9 cellular contexts compared by ENCODE assay signal in the genomic region with DNA sequence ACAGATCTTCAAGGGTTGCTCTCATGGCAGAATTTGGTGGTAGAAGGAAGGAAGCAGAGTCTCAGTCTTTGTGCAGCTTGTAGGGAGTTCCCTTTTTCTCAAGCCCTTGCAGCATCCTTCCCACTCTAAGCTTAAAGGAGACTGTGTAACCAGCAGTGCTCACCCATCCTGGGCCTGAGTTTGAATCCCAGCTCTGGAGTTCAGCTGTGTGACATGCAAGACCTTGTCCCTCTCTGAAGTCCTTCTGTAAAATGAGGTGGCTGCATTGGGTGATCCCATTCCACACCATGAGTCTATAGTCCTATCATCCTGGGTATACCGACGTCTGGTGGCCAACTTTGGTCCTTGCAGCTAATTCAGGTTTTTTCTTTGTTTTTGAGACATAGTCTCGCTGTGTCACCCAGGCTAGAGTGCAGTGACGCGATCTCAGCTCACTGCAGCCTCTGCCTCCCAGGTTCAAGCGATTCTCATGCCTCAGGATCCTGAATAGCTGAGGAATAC. TPM values are rescaled to one million over a fixed set of nuclear protein-coding genes. Genes with fewer than 3 reads are reported as not detected.
DNase-seq lines count a peak whose midpoint lies in the region; ATAC-seq and TF ChIP-seq lines count a peak whose summit lies in the region.
"Had no signal": no experiment of that assay in that cellular context is flagged by ENCODE, and none has a peak within 500 bp of the region (broad histone marks: within the 10 kb centered on the region; RNA-seq: fewer than 3 reads in every experiment).

No MANE protein-coding gene starts in this region.

- H3K36me3 Mint-ChIP-seq in neural progenitor cell, result peaks cover 8% of the 10 kb centered on the region

- no peaks in the 10 kb centered on the region for H3K4me1 ChIP-seq in neural progenitor cell

- H2AFZ ChIP-seq in neural progenitor cell (replicated peaks), result no peak overlapping the region

- H3K79me2 ChIP-seq in neural progenitor cell (ENCODE audit: low read depth), result no peaks in the 10 kb centered on the region

- no peak overlapping the region for H3K4me3 Mint-ChIP-seq in neural progenitor cell

- TF ChIP-seq CTCF in GM12875 (IDR thresholded peaks at IDR 0.05; ENCODE audit: borderline replicate concordance, insufficient read depth, low read depth, low read length) (peak; percentile 69), neural progenitor cell (IDR thresholded peaks at IDR 0.05) (peak; percentile 63)

- no peak overlapping the region for H3K9ac ChIP-seq in neural progenitor cell

- H4K20me1 ChIP-seq in neural progenitor cell (ENCODE audit: low read depth), result no peaks in the 10 kb centered on the region

- H3K4me1 Mint-ChIP-seq in neural progenitor cell, result no peaks in the 10 kb centered on the region

- H3K27me3 Mint-ChIP-seq in neural progenitor cell (ENCODE audit: insufficient read depth, low read depth), result peaks cover 9% of the 10 kb centered on the region

- H3K36me3 ChIP-seq in neural progenitor cell, result peaks cover 9% of the 10 kb centered on the region

- no peaks in the 10 kb centered on the region for H3K9me3 ChIP-seq in neural progenitor cell (ENCODE audit: low read depth)

- no peak overlapping the region for H3K27ac Mint-ChIP-seq in neural progenitor cell

- no peak overlapping the region for H3K27ac ChIP-seq in neural progenitor cell

- DNase-seq in 8988T (peak; percentile 45), SIG-M5 (lab: John Stamatoyannopoulos, UW) (peak; percentile 48), dermis microvascular lymphatic vessel endothelial cell (ENCODE audit: low read depth in 2 of 2) (peak; percentile 17 to 52), neural progenitor cell (ENCODE audit: low spot score) (peak; percentile 68), hippocampal formation (lab: John Stamatoyannopoulos, UW) (no peak)

- H3K4me3 ChIP-seq in GM12875 (ENCODE audit: low read depth, low read length) (no peak overlapping the region), neural progenitor cell (no peak overlapping the region)

- ATAC-seq in HG02759 (IDR thresholded peaks at IDR 0.05; ENCODE audit: unreplicated experiment) (no peak), HG03439 (IDR thresholded peaks at IDR 0.05; ENCODE audit: unreplicated experiment) (no peak)

- H3K27me3 ChIP-seq in neural progenitor cell, result no peaks in the 10 kb centered on the region

- no peak overlapping the region for H3K4me2 ChIP-seq in neural progenitor cell

- H3F3A ChIP-seq in neural progenitor cell (ENCODE audit: low read depth), result peaks cover 4% of the 10 kb centered on the region

- peaks cover 14% of the 10 kb centered on the region for H3K9me3 Mint-ChIP-seq in neural progenitor cell

RNA-seq across cellular contexts. Expression of a gene that starts 9.8 kb away (rescaled TPM):
- total RNA-seq in dermis microvascular lymphatic vessel endothelial cell (not detected in 2 replicates), neural progenitor cell (ENCODE audit: low replicate concordance) (not detected in 2 replicates)
- total RNA-seq: astrocyte had no signal

RNA-seq across cellular contexts. Expression of a gene that starts 17.3 kb away (rescaled TPM):
- not detected in 2 replicates for total RNA-seq in dermis microvascular lymphatic vessel endothelial cell
- total RNA-seq in neural progenitor cell (ENCODE audit: low replicate concordance), result 0.37 TPM in 1 of 2 replicates, not detected in the other
- total RNA-seq: astrocyte had no signal

RNA-seq across cellular contexts. Expression of a gene that starts 19.9 kb away (rescaled TPM):
- total RNA-seq in dermis microvascular lymphatic vessel endothelial cell, result not detected in 2 replicates
- total RNA-seq in neural progenitor cell (ENCODE audit: low replicate concordance), result 0.26 and 3.2 TPM in 2 replicates
- total RNA-seq: astrocyte had no signal

RNA-seq across cellular contexts. Expression of a gene that starts 35.2 kb away (rescaled TPM):
- not detected in 2 replicates for total RNA-seq in dermis microvascular lymphatic vessel endothelial cell
- total RNA-seq in neural progenitor cell (ENCODE audit: low replicate concordance), result not detected in 2 replicates
- total RNA-seq: astrocyte had no signal

RNA-seq across cellular contexts. Expression of a gene that starts 38.9 kb away (rescaled TPM):
- total RNA-seq in dermis microvascular lymphatic vessel endothelial cell (not detected in 2 replicates), neural progenitor cell (ENCODE audit: low replicate concordance) (not detected in 2 replicates)

Comparison
In these comparisons a context has a peak if more than half of its experiments do, and no peak if none do; other contexts are left out.
1. DNase-seq: peak in 8988T (single experiment), SIG-M5 (single experiment), dermis microvascular lymphatic vessel endothelial cell (2 of 2) and neural progenitor cell (single experiment); none in hippocampal formation (0 of 2).